In genomic region chr6:108106261-108106660, GRCh38 we compare ENCODE assay signal across 24 cellular contexts. TPM values are rescaled to one million over a fixed set of nuclear protein-coding genes. Genes with fewer than 3 reads are reported as not detected.
"Had no signal": no experiment of that assay in that cellular context is flagged by ENCODE, and none has a peak within 500 bp of the region (broad histone marks: within the 10 kb centered on the region; RNA-seq: fewer than 3 reads in every experiment).

No MANE protein-coding gene starts in this region.

- H3K79me2 ChIP-seq: parathyroid adenoma had no signal

- H3K27me3 ChIP-seq: body of pancreas, colonic mucosa, testis, upper lobe of left lung had no signal

- DNase-seq: activated CD4-positive, alpha-beta T cell treated with anti-CD3 and anti-CD28 coated beads, Interleukin-2, amount 10 ng/mL, durations not matched to agents 24 days and 14 days; activated CD4-positive, CD25-positive, alpha-beta regulatory T cell; activated CD8-positive, alpha-beta memory T cell treated with anti-CD3 and anti-CD28 coated beads, Interleukin-2, amount 50 U/mL, for 48 hours; activated gamma-delta T cell treated with Interleukin-2 at 50 U/mL for 16 hours; activated T-cell treated with anti-CD3 and anti-CD28 coated beads, Interleukin-2, amount 50 U/mL, for 72 hours; amniotic stem cell; body of pancreas; caudate nucleus; colonic mucosa; effector CD4-positive, alpha-beta T cell; esophagus squamous epithelium; naive B cell; sigmoid colon; stimulated activated CD4-positive, alpha-beta T cell treated with anti-CD3 and anti-CD28 coated beads, Interleukin-1b, Interleukin-23, amount 100 ng/mL, for 48 hours; stomach; testis; upper lobe of left lung had no signal

- H3K9ac ChIP-seq: parathyroid adenoma had no signal

- H3K4me3 ChIP-seq: body of pancreas, colonic mucosa, esophagus squamous epithelium, sigmoid colon, stomach, testis, upper lobe of left lung had no signal

- H3K4me3 Mint-ChIP-seq: activated CD4-positive, alpha-beta T cell treated with anti-CD3 and anti-CD28 coated beads, Interleukin-2, amount 10 ng/mL, durations not matched to agents 24 days and 14 days; activated naive CD8-positive, alpha-beta T cell; activated T-cell treated with anti-CD3 and anti-CD28 coated beads, Interleukin-2, amount 50 U/mL, for 72 hours; naive B cell; T-helper 2 cell treated with Interferon-gamma antibody and Interleukin-4, amounts not matched to agents 5 μg/mL and 100 μg/mL, for 36 hours had no signal

- H3K36me3 ChIP-seq: colonic mucosa, esophagus squamous epithelium, neutrophil, sigmoid colon, stomach, upper lobe of left lung had no signal

- FAIRE-seq: endothelial cell of umbilical vein had no signal

- H3K9me3 ChIP-seq: body of pancreas, colonic mucosa, esophagus squamous epithelium, neutrophil, sigmoid colon, stomach, testis, upper lobe of left lung had no signal

- ATAC-seq: activated T-cell treated with anti-CD3 and anti-CD28 coated beads, Interleukin-2, amount 50 U/mL, for 72 hours; body of pancreas had no signal

- H3K27ac Mint-ChIP-seq: activated CD4-positive, alpha-beta T cell treated with anti-CD3 and anti-CD28 coated beads, Interleukin-2, amount 10 ng/mL, durations not matched to agents 24 days and 14 days; activated naive CD8-positive, alpha-beta T cell; activated T-cell treated with anti-CD3 and anti-CD28 coated beads, Interleukin-2, amount 50 U/mL, for 72 hours; T-helper 2 cell treated with Interferon-gamma antibody and Interleukin-4, amounts not matched to agents 5 μg/mL and 100 μg/mL, for 36 hours had no signal

- H2AFZ ChIP-seq: parathyroid adenoma had no signal

- H3K27ac ChIP-seq: body of pancreas, colonic mucosa, esophagus squamous epithelium, neutrophil, parathyroid adenoma, sigmoid colon, stomach, testis, upper lobe of left lung had no signal

- H3K9me3 Mint-ChIP-seq: activated CD4-positive, alpha-beta T cell treated with anti-CD3 and anti-CD28 coated beads, Interleukin-2, amount 10 ng/mL, durations not matched to agents 24 days and 14 days; activated T-cell treated with anti-CD3 and anti-CD28 coated beads, Interleukin-2, amount 50 U/mL, for 72 hours; naive B cell; T-helper 2 cell treated with Interferon-gamma antibody and Interleukin-4, amounts not matched to agents 5 μg/mL and 100 μg/mL, for 36 hours had no signal

- H3K4me1 Mint-ChIP-seq: activated CD4-positive, alpha-beta T cell treated with anti-CD3 and anti-CD28 coated beads, Interleukin-2, amount 10 ng/mL, durations not matched to agents 24 days and 14 days; naive B cell had no signal

- H3K4me1 ChIP-seq: body of pancreas, colonic mucosa, esophagus squamous epithelium, parathyroid adenoma, sigmoid colon, stomach, testis, upper lobe of left lung had no signal

- H3K36me3 Mint-ChIP-seq: activated naive CD8-positive, alpha-beta T cell; naive B cell had no signal

RNA-seq across cellular contexts. Expression of gene NR2E1, which starts 59.6 kb away (rescaled TPM):
- total RNA-seq: activated CD4-positive, alpha-beta T cell treated with anti-CD3 and anti-CD28 coated beads, Interleukin-2, amount 10 ng/mL, durations not matched to agents 24 days and 14 days; activated T-cell treated with anti-CD3 and anti-CD28 coated beads, Interleukin-2, amount 50 U/mL, for 72 hours; body of pancreas; colonic mucosa; endothelial cell of umbilical vein; esophagus squamous epithelium; fibroblast of villous mesenchyme; lung microvascular endothelial cell; sigmoid colon; stomach; upper lobe of left lung had no signal
- polyA plus RNA-seq: endothelial cell of umbilical vein, sigmoid colon, stomach had no signal
